In the genomic region with DNA sequence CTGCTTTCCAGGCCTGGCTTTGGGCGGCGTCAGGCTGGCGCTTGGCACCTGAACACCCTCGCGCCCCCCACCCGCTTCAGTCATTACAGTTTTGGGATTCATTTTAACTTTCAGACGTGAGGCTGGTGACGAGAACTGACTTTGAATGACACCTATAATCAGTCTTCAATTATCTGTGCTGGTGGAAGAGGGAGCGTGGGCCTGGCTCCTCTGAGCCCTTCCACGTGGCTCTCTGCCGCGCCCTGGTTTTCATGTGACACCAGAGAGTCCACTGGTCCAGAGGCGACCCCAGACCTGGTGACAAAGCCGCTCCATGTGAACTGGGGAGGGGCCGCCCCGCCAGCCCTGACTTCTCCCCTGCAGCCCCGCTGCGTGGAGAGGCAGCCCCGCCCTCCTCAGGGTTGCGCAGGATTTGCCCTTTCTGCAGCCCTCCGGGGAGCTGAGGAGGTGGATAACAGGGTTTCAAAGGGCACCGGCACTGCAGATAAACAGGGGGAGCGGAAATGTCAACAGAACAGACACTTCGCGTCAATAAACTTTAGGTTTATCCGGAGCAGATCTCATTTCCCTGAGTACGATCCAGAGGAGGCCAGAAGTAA, we compare ENCODE assay signal across 14 cellular contexts. TPM values are rescaled to one million over a fixed set of nuclear protein-coding genes. Genes with fewer than 3 reads are reported as not detected.
DNase-seq lines count a peak whose midpoint lies in the region; ATAC-seq, FAIRE-seq and TF ChIP-seq lines count a peak whose summit lies in the region.
"Had no signal": no experiment of that assay in that cellular context is flagged by ENCODE, and none has a peak within 500 bp of the region (broad histone marks: within the 10 kb centered on the region; RNA-seq: fewer than 3 reads in every experiment).

No MANE protein-coding gene starts in this region.

- H2BK12ac ChIP-seq in H1 (ENCODE audit: low read depth, low read length), result peak overlapping the region; percentile 98

- peaks cover 2% of the 10 kb centered on the region; the same call in 1 of the 2 replicates for H3K79me1 ChIP-seq in H1 (ENCODE audit: low read depth, low read length)

- H3K4me2 ChIP-seq in HepG2 (ENCODE audit: low read depth, low read length) (peak overlapping the region; percentile 38; the same call in 1 of the 2 replicates), H1 (ENCODE audit: insufficient read depth in 1 of 2, low read depth in 2 of 2, low read length in 2 of 2) (peak overlapping the region; percentile 62 to 71)

- peak; percentile 53 for DNase-seq in HepG2 (ENCODE audit: low spot score)
- no peak for DNase-seq in right lobe of liver
- peak in 1 of 2 experiments; percentile 64 for DNase-seq in H1 (ENCODE audit: low read depth in 1 of 2, low spot score in 2 of 2)
- no peak for DNase-seq in medulla oblongata (ENCODE audit: extremely low spot score)
- DNase-seq in RPMI8226, result no peak
- DNase-seq: activated CD4-positive, alpha-beta T cell treated with anti-CD3 and anti-CD28 coated beads, Interleukin-2, amount 10 ng/mL, durations not matched to agents 7 days and 5 days; activated T-cell treated with anti-CD3 and anti-CD28 coated beads, Interleukin-2, amount 50 U/mL, for 24 hours; kidney glomerular epithelial cell; NCI-H446; SJCRH30 had no signal

- WGBS in HepG2 (ENCODE audit: low lambda C conversion rate), result 57% methylated on average over 11 of the region's 27 CpGs
- WGBS in right lobe of liver (ENCODE audit: insufficient coverage, low coverage, low lambda C conversion rate, missing lambda C conversion rate), result 36% methylated on average over 21 of the region's 27 CpGs
- WGBS in H1 (ENCODE audit: extremely low coverage in 1 of 2, insufficient coverage in 1 of 2, insufficient read length in 1 of 2, insufficient replicate concordance in 2 of 2, low coverage in 1 of 2, low lambda C conversion rate in 2 of 2, missing lambda C conversion rate in 1 of 2), 2 experiments, result 39% methylated on average over 21 of the region's 27 CpGs; no CpG with 5 or more reads in 1 of the 2 experiments

- no peak for TF ChIP-seq CTCF in HepG2 (CRISPR knock-in tag; IDR thresholded peaks at IDR 0.05)
- no peak for TF ChIP-seq CTCF in right lobe of liver (IDR thresholded peaks at IDR 0.05)
- TF ChIP-seq CTCF in H1 (IDR thresholded peaks at IDR 0.05; ENCODE audit: control extremely low read depth in 1 of 3, insufficient read depth in 1 of 3, low read depth in 1 of 3, low read length in 3 of 3), result no peak
- no peak for TF ChIP-seq CTCF in nephron (IDR thresholded peaks at IDR 0.05; ENCODE audit: unreplicated experiment in 3 of 3)

- H4K5ac ChIP-seq in H1 (ENCODE audit: insufficient read length, low read depth, low read length), result no peak overlapping the region

- H3K56ac ChIP-seq in H1 (replicated peaks; ENCODE audit: insufficient read length, low read depth, low read length), result no peak overlapping the region

- H3K4me3 Mint-ChIP-seq in nephron, result peak overlapping the region in 2 of 3 experiments; percentile 45 to 59
- H3K4me3 Mint-ChIP-seq: activated CD4-positive, alpha-beta T cell treated with anti-CD3 and anti-CD28 coated beads, Interleukin-2, amount 10 ng/mL, durations not matched to agents 7 days and 5 days; activated T-cell treated with anti-CD3 and anti-CD28 coated beads, Interleukin-2, amount 50 U/mL, for 24 hours had no signal

- ATAC-seq in HepG2 (peak; percentile 75), right lobe of liver (no peak), GM19328 (IDR thresholded peaks at IDR 0.05; ENCODE audit: unreplicated experiment) (no peak), HG02571 (IDR thresholded peaks at IDR 0.05; ENCODE audit: unreplicated experiment) (no peak)

- H3K36me3 ChIP-seq in HepG2 (replicated peaks in 1 of 2; ENCODE audit: control insufficient read depth in 1 of 2, insufficient read depth in 2 of 2, low read length in 2 of 2) (no peaks in the 10 kb centered on the region), right lobe of liver (no peaks in the 10 kb centered on the region), H1 (ENCODE audit: control insufficient read depth in 2 of 4, insufficient read depth in 4 of 4, low read length in 3 of 4) (peaks cover 0 to 3% (median 0%) of the 10 kb centered on the region in 4 experiments; a peak in 1 of 8 replicates)
- H3K36me3 ChIP-seq: SJCRH30 had no signal

- no peak overlapping the region for H3K27ac ChIP-seq in HepG2 (ENCODE audit: extremely low read length, insufficient read depth, low read length)
- H3K27ac ChIP-seq in right lobe of liver, result no peak overlapping the region
- H3K27ac ChIP-seq in H1 (ENCODE audit: low read depth, low read length), result no peak overlapping the region
- H3K27ac ChIP-seq: SJCRH30 had no signal

- BruUV-seq in HepG2 (replicated peaks; lab: Mats Ljungman, UMichigan), result no TSS peak

- no peak overlapping the region for H3K4ac ChIP-seq in H1 (replicated peaks; ENCODE audit: insufficient read length, low read depth, low read length)

- H3K79me2 ChIP-seq in HepG2 (ENCODE audit: insufficient read depth, low read length), result no peaks in the 10 kb centered on the region
- H3K79me2 ChIP-seq in H1 (ENCODE audit: control insufficient read depth in 1 of 2, insufficient read depth in 2 of 2, low read length in 2 of 2), result no peaks in the 10 kb centered on the region

- H3K23me2 ChIP-seq in H1 (ENCODE audit: low read depth, low read length), result peaks cover 4% of the 10 kb centered on the region; the same call in 1 of the 2 replicates

- H4K91ac ChIP-seq in H1 (replicated peaks; ENCODE audit: insufficient read length, low read length), result peak overlapping the region; percentile 99

- in situ Hi-C loops in HepG2 (cut with HindIII; ENCODE audit: extremely low pct_ligation_motif_present, low pct_unique_long_range_greater_than_20kb), result no loop called here

- H3K27ac Mint-ChIP-seq in nephron, result no peak overlapping the region
- H3K27ac Mint-ChIP-seq: activated CD4-positive, alpha-beta T cell treated with anti-CD3 and anti-CD28 coated beads, Interleukin-2, amount 10 ng/mL, durations not matched to agents 7 days and 5 days; activated T-cell treated with anti-CD3 and anti-CD28 coated beads, Interleukin-2, amount 50 U/mL, for 24 hours had no signal

- POLR2A ChIA-PET in HepG2 (lab: Yijun Ruan, JAX), result no interaction called here
- POLR2A ChIA-PET in H1 (lab: Charles Lee; ENCODE audit: partially characterized antibody), result interaction anchor here (0.9 kb wide), 1 partner anchor 18 kb away, joined by 3 read pairs; no protein-coding TSS in a partner anchor

- H2AFZ ChIP-seq in HepG2 (ENCODE audit: low read length) (no peak overlapping the region), H1 (ENCODE audit: low read length) (peak overlapping the region; percentile 67; the same call in 1 of the 2 replicates)

- no peak for TF ChIP-seq RAD21 in HepG2 (CRISPR knock-in tag; IDR thresholded peaks at IDR 0.05)
- no peak for TF ChIP-seq RAD21 in H1 (IDR thresholded peaks at IDR 0.05 in 1 of 2, conservative IDR thresholded peaks at IDR 0.05 in 1 of 2; ENCODE audit: low read depth in 2 of 2, low read length in 2 of 2)

- FAIRE-seq in HepG2 (lab: Jason Lieb, UNC) (peak; percentile 26), H1 (lab: Jason Lieb, UNC) (no peak)

- no peak overlapping the region; the same call in 1 of the 2 replicates for H4K8ac ChIP-seq in H1 (ENCODE audit: extremely low read depth, insufficient read depth, low read length)

- H3K4me1 ChIP-seq in HepG2 (ENCODE audit: insufficient read depth, low read length) (peaks cover 15% of the 10 kb centered on the region), right lobe of liver (no peaks in the 10 kb centered on the region), H1 (replicated peaks in 1 of 4; ENCODE audit: control insufficient read depth in 3 of 4, insufficient read depth in 4 of 4, low read length in 3 of 4) (peaks cover 0 to 31% (median 18%) of the 10 kb centered on the region in 4 experiments; a peak in 6 of 7 replicates)
- H3K4me1 ChIP-seq: SJCRH30 had no signal

- H3K27me3 Mint-ChIP-seq in nephron (ENCODE audit: low read depth), result peaks cover 55% of the 10 kb centered on the region

- H2BK5ac ChIP-seq in H1 (ENCODE audit: low read depth, low read length), result 0 out of 2 replicates have a peak overlapping the region, but pooled peaks have one; percentile 47

- peak overlapping the region; percentile 61; the same call in 1 of the 2 replicates for H2BK15ac ChIP-seq in H1 (ENCODE audit: low read length)

- no peaks in the 10 kb centered on the region for H4K20me1 ChIP-seq in HepG2 (ENCODE audit: insufficient read depth, low read length)
- H4K20me1 ChIP-seq in H1 (replicated peaks in 1 of 2; ENCODE audit: control insufficient read depth in 1 of 2, insufficient read depth in 2 of 2, low read length in 2 of 2), result peaks cover 0 to 8% of the 10 kb centered on the region in 2 experiments

- H3K23ac ChIP-seq in H1 (ENCODE audit: insufficient read length), result no peak overlapping the region

- peak overlapping the region; percentile 60; the same call in 1 of the 2 replicates for H3K18ac ChIP-seq in H1 (ENCODE audit: extremely low read depth, low read length)

- H3K9me3 ChIP-seq in HepG2 (ENCODE audit: low read length) (peaks cover 3% of the 10 kb centered on the region; the same call in 1 of the 2 replicates), right lobe of liver (no peaks in the 10 kb centered on the region), H1 (ENCODE audit: insufficient read depth in 2 of 2, low read depth in 1 of 2, low read length in 1 of 2) (peaks cover 2 to 7% of the 10 kb centered on the region in 2 experiments; a peak in 1 of 4 replicates)
- H3K9me3 ChIP-seq: SJCRH30 had no signal

- H2AK5ac ChIP-seq in H1 (ENCODE audit: low read depth, low read length), result peak overlapping the region; percentile 100; the same call in 1 of the 2 replicates

- no peaks in the 10 kb centered on the region for H3K36me3 Mint-ChIP-seq in nephron (ENCODE audit: low read depth)

- H3K27me3 ChIP-seq in HepG2 (ENCODE audit: control insufficient read depth in 1 of 2, insufficient read depth in 2 of 2, low read length in 2 of 2) (no peaks in the 10 kb centered on the region; a peak in 2 of 5 replicates), right lobe of liver (no peaks in the 10 kb centered on the region), H1 (replicated peaks in 1 of 4; ENCODE audit: control insufficient read depth in 3 of 4, extremely low read depth in 1 of 4, insufficient read depth in 3 of 4, low read length in 3 of 4) (peaks cover 4 to 19% (median 11%) of the 10 kb centered on the region in 4 experiments)

- TF ChIP-seq POLR2A in HepG2 (IDR thresholded peaks at IDR 0.05; ENCODE audit: insufficient read depth in 1 of 2, low read depth in 2 of 2, low read length in 2 of 2) (no peak), right lobe of liver (IDR thresholded peaks at IDR 0.05) (no peak), H1 (IDR thresholded peaks at IDR 0.05; ENCODE audit: control extremely low read depth in 1 of 2, low read depth in 2 of 2, low read length in 2 of 2) (no peak)

- no peak for TF ChIP-seq EP300 in HepG2 (IDR thresholded peaks at IDR 0.05; ENCODE audit: low read depth in 2 of 2, low read length in 2 of 2)
- TF ChIP-seq EP300 in HepG2 (CRISPR knock-in tag; IDR thresholded peaks at IDR 0.05; ENCODE audit: borderline replicate concordance), result no peak
- TF ChIP-seq EP300 in H1 (IDR thresholded peaks at IDR 0.05; ENCODE audit: borderline replicate concordance in 1 of 2, low read depth in 2 of 2, low read length in 2 of 2), result no peak

- no peak overlapping the region for H3K14ac ChIP-seq in H1 (ENCODE audit: insufficient read length)

- H3K4me3 ChIP-seq in HepG2 (replicated peaks in 1 of 3; ENCODE audit: insufficient read depth in 1 of 3, low read depth in 2 of 3, low read length in 3 of 3) (0 out of 6 replicates have a peak overlapping the region, but pooled peaks of 1 of the 3 experiments have one; percentile 1), right lobe of liver (no peak overlapping the region), H1 (ENCODE audit: extremely low read depth in 1 of 4, insufficient read depth in 2 of 4, low read depth in 3 of 4, low read length in 4 of 4) (peak overlapping the region in 3 of 4 experiments; percentile 33 to 54 (median 34); a peak in 6 of 8 replicates)
- H3K4me3 ChIP-seq: SJCRH30 had no signal

- peaks cover 6% of the 10 kb centered on the region for H3K9me3 Mint-ChIP-seq in nephron
- H3K9me3 Mint-ChIP-seq: activated CD4-positive, alpha-beta T cell treated with anti-CD3 and anti-CD28 coated beads, Interleukin-2, amount 10 ng/mL, durations not matched to agents 7 days and 5 days had no signal

- no peak overlapping the region for H2BK120ac ChIP-seq in H1 (replicated peaks; ENCODE audit: low read depth, low read length)

- H3K9ac ChIP-seq in HepG2 (ENCODE audit: insufficient read depth, low read depth, low read length) (no peak overlapping the region), H1 (replicated peaks in 1 of 4; ENCODE audit: extremely low read depth in 1 of 4, low read depth in 3 of 4, low read length in 3 of 4) (no peak overlapping the region; a peak in 2 of 7 replicates)

- intact Hi-C loops in HepG2 (cut with micrococcal nuclease; ENCODE audit: unreplicated experiment) (no loop called here), right lobe of liver (cut with DNase I) (no loop called here)

- H2BK20ac ChIP-seq in H1 (ENCODE audit: low read length), result no peak overlapping the region

- H3K4me1 Mint-ChIP-seq in nephron, result peaks cover 12% of the 10 kb centered on the region
- H3K4me1 Mint-ChIP-seq: activated CD4-positive, alpha-beta T cell treated with anti-CD3 and anti-CD28 coated beads, Interleukin-2, amount 10 ng/mL, durations not matched to agents 7 days and 5 days had no signal

- CTCF ChIA-PET in HepG2 (lab: Yijun Ruan, JAX; ENCODE audit: low intra/inter-chr PET ratio, low total read pairs) (no interaction called here), H1 (lab: Charles Lee; ENCODE audit: partially characterized antibody) (interaction anchor here (1.6 to 1.7 kb wide), 3 partner anchors 18 to 54 kb away, joined by 3 to 5 read pairs (median 4); no protein-coding TSS in a partner anchor)

RNA-seq across cellular contexts. Expression of gene AJAP1, which starts 56.3 kb away (rescaled TPM):
- total RNA-seq in HepG2 (2016; rRNA removed; fragmentation: Illumina TruSeq; extraction: Trizol) (not detected in 2 replicates), right lobe of liver (under 1 TPM; 0.06 to 0.35 (median 0.13) TPM)
- total RNA-seq in HepG2 (2016; cell fraction: cytosol; rRNA removed; fragmentation: Illumina TruSeq; extraction: Trizol; ENCODE audit: low read depth), result not detected in 2 replicates
- not detected in 2 replicates for total RNA-seq in HepG2 (2016; cell fraction: insoluble cytoplasmic fraction; rRNA removed; fragmentation: Illumina TruSeq; extraction: Trizol)
- not detected in 2 replicates for total RNA-seq in HepG2 (2016; cell fraction: membrane; rRNA removed; fragmentation: Illumina TruSeq; extraction: Trizol)
- total RNA-seq in HepG2 (2016; cell fraction: nucleus; rRNA removed; fragmentation: Illumina TruSeq; extraction: Trizol), result not detected in 2 replicates
- polyA plus RNA-seq in HepG2 (2011; rRNA removed) (not detected in 2 replicates), H1 (2011; rRNA removed) (1.9 and 2.2 TPM in 2 replicates)
- not detected in 2 replicates for polyA plus RNA-seq in HepG2 (2011; cell fraction: cytosol; rRNA removed)
- polyA plus RNA-seq in HepG2 (2011; cell fraction: nucleus; rRNA removed), result not detected in 2 replicates
- polyA plus RNA-seq in HepG2 (2012), result not detected in 2 replicates
- not detected in 2 replicates for polyA plus RNA-seq in HepG2 (2016; cell fraction: cytosol; fragmentation: Illumina TruSeq; extraction: Trizol; ENCODE audit: low read depth)
- polyA plus RNA-seq in HepG2 (2016; cell fraction: insoluble cytoplasmic fraction; fragmentation: Illumina TruSeq; extraction: Trizol; ENCODE audit: low read depth), result not detected in 2 replicates
- polyA plus RNA-seq in HepG2 (2016; cell fraction: membrane; fragmentation: Illumina TruSeq; extraction: Trizol; ENCODE audit: low read depth), result not detected in 2 replicates
- not detected in 2 replicates for polyA plus RNA-seq in HepG2 (2016; cell fraction: nucleus; fragmentation: Illumina TruSeq; extraction: Trizol; ENCODE audit: insufficient read depth, low read depth)
- not detected in 2 replicates for polyA minus RNA-seq in HepG2 (2011; rRNA and poly(A)+ RNA removed; ENCODE audit: low replicate concordance)
- not detected in 2 replicates for polyA minus RNA-seq in HepG2 (2011; cell fraction: cytosol; rRNA and poly(A)+ RNA removed)
- not detected in 2 replicates for polyA minus RNA-seq in HepG2 (2011; cell fraction: nucleus; rRNA and poly(A)+ RNA removed)
- 6.2 and 6.6 TPM in 2 replicates for total RNA-seq in H1 (2021; fragmentation: NEBNext Ultra II Directional; extraction: Animal tissue kit (Norgen Biotek cat#: 25700))
- 1.7 TPM for polyA plus RNA-seq in H1 (2011; cell fraction: cytosol; rRNA removed)
- polyA plus RNA-seq in H1 (2011; cell fraction: nucleus; rRNA removed), result 3.2 TPM
- polyA plus RNA-seq in H1 (2012, experiment 1 of 2), result 1.9 to 2.8 TPM (median 2.2 TPM) in 4 replicates
- polyA plus RNA-seq in H1 (2012, experiment 2 of 2), result 1.4 TPM
- polyA plus RNA-seq in H1 (2013, experiment 1 of 2), result 2.6 TPM
- polyA plus RNA-seq in H1 (2013, experiment 2 of 2), result 2.9 TPM
- polyA minus RNA-seq in H1 (2011; rRNA and poly(A)+ RNA removed), result 1.5 and 2.4 TPM in 2 replicates
- 0.95 TPM for polyA minus RNA-seq in H1 (2011; cell fraction: cytosol; rRNA and poly(A)+ RNA removed)
- 3.6 TPM for polyA minus RNA-seq in H1 (2011; cell fraction: nucleus; rRNA and poly(A)+ RNA removed)
- total RNA-seq: activated CD4-positive, alpha-beta T cell treated with anti-CD3 and anti-CD28 coated beads, Interleukin-2, amount 10 ng/mL, durations not matched to agents 7 days and 5 days; LHCN-M2; SJCRH30 had no signal

Comparison
In these comparisons a context has a peak if more than half of its experiments do, and no peak if none do; other contexts are left out.
1. H3K4me3 ChIP-seq: peak in H1 (3 of 4); none in right lobe of liver (0 of 3).
2. Of the 41 proteins assayed by ChIP-seq in both HepG2 and H1: peak only in HepG2: HDAC2, MAX and TAF1; only in H1: none; in both: none; in neither: 36; mixed calls (peak in some experiments, not most) for 2.